In genomic region chr3:70064194-70064787, GRCh38 we compare ENCODE assay signal across 9 cellular contexts.
A peak's percentile ranks its signal among the peaks of the same experiment; 100 is the strongest.
DNase-seq lines count a peak whose midpoint lies in the region; ATAC-seq and TF ChIP-seq lines count a peak whose summit lies in the region.
"Had no signal": no experiment of that assay in that cellular context is flagged by ENCODE, and none has a peak within 500 bp of the region (broad histone marks: within the 10 kb centered on the region; RNA-seq: fewer than 3 reads in every experiment).

No MANE protein-coding gene starts in this region.

- H3K4me1 ChIP-seq in colonic mucosa (no peaks in the 10 kb centered on the region), mucosa of descending colon (ENCODE audit: low read depth) (no peaks in the 10 kb centered on the region)

- CTCF ChIA-PET in Calu3 (lab: Charles Lee), result no interaction called here

- DNase-seq in Calu3 (peak; percentile 42), NCI-H748 (lab: John Stamatoyannopoulos, UW; ENCODE audit: unreplicated experiment) (peak; percentile 35), colonic mucosa (peak; percentile 20), mucosa of descending colon (peak in 1 of 3 donors; percentile 56), posterior vena cava (ENCODE audit: low spot score) (no peak), HuH-7.5 (ENCODE audit: low spot score) (no peak)

- intact Hi-C loops in Calu3 (cut with micrococcal nuclease; ENCODE audit: unreplicated experiment) (loop anchor here (1.0 to 10.0 kb wide), 3 partner anchors 295 to 1589 kb away; no protein-coding TSS in a partner anchor), colonic mucosa (cut with DNase I) (loop anchor here (10.0 kb wide), 1 partner anchor 1591 kb away; no protein-coding TSS in a partner anchor), mucosa of descending colon (cut with DNase I, micrococcal nuclease) (no loop called here), posterior vena cava (cut with DNase I) (loop anchor here in 1 of 2 donors (10.0 kb wide), 1 partner anchor 291 kb away; no protein-coding TSS in a partner anchor)

- TF ChIP-seq CTCF in Calu3 (IDR thresholded peaks at IDR 0.05; ENCODE audit: unreplicated experiment) (peak; percentile 35), colonic mucosa (IDR thresholded peaks at IDR 0.05) (peak; percentile 42), mucosa of descending colon (IDR thresholded peaks at IDR 0.05) (peak; percentile 11)

- H3K27me3 Mint-ChIP-seq in Calu3 (ENCODE audit: unreplicated experiment), result peaks cover 24% of the 10 kb centered on the region

- H3K4me3 ChIP-seq in colonic mucosa (no peak overlapping the region), mucosa of descending colon (no peak overlapping the region)

- H3K4me1 Mint-ChIP-seq in Calu3 (ENCODE audit: low read depth, unreplicated experiment), result no peaks in the 10 kb centered on the region

- H3K27me3 ChIP-seq in colonic mucosa, result no peaks in the 10 kb centered on the region

- no peaks in the 10 kb centered on the region for H3K36me3 Mint-ChIP-seq in Calu3 (ENCODE audit: insufficient read depth, unreplicated experiment)

- no peak overlapping the region for H3K9ac ChIP-seq in colonic mucosa (ENCODE audit: low read depth in 2 of 2, low read length in 2 of 2)

- H3K9me3 ChIP-seq in colonic mucosa, result no peaks in the 10 kb centered on the region
- H3K9me3 ChIP-seq in mucosa of descending colon, result no peaks in the 10 kb centered on the region
- H3K9me3 ChIP-seq: neutrophil had no signal

- peak; percentile 55 for ATAC-seq in GM19452 (IDR thresholded peaks at IDR 0.05; ENCODE audit: unreplicated experiment)
- ATAC-seq in mucosa of descending colon, result no peak
- ATAC-seq in HG03045 (IDR thresholded peaks at IDR 0.05; ENCODE audit: unreplicated experiment), result no peak

- no peak overlapping the region for H3K27ac ChIP-seq in colonic mucosa
- H3K27ac ChIP-seq: neutrophil had no signal

- no peak overlapping the region for H3K27ac Mint-ChIP-seq in Calu3 (ENCODE audit: unreplicated experiment)

- H3K9me3 Mint-ChIP-seq in Calu3 (ENCODE audit: low read depth, unreplicated experiment), result no peaks in the 10 kb centered on the region

- no peak overlapping the region for H3K4me3 Mint-ChIP-seq in Calu3 (ENCODE audit: low read depth, unreplicated experiment)

- no peaks in the 10 kb centered on the region for H3K36me3 ChIP-seq in colonic mucosa
- H3K36me3 ChIP-seq in mucosa of descending colon (ENCODE audit: low read depth), result no peaks in the 10 kb centered on the region
- H3K36me3 ChIP-seq: neutrophil had no signal

- no TSS peak for BruUV-seq in Calu3 (replicated peaks; lab: Mats Ljungman, UMichigan)

Comparison
In these comparisons a context has a peak if more than half of its experiments do, and no peak if none do; other contexts are left out.
1. DNase-seq: peak in Calu3 (single experiment), NCI-H748 (single experiment) and colonic mucosa (single experiment); none in posterior vena cava (single experiment) and HuH-7.5 (single experiment).
2. intact Hi-C loops: an anchor here in Calu3 (1.0 to 10.0 kb wide) and colonic mucosa (10.0 kb wide); none called in mucosa of descending colon.
3. Peak in every context shown above with its lines, with median percentiles within 50 percentile points of each other: CTCF ChIP-seq.